19 cellular contexts compared by ENCODE assay signal in the genomic region with DNA sequence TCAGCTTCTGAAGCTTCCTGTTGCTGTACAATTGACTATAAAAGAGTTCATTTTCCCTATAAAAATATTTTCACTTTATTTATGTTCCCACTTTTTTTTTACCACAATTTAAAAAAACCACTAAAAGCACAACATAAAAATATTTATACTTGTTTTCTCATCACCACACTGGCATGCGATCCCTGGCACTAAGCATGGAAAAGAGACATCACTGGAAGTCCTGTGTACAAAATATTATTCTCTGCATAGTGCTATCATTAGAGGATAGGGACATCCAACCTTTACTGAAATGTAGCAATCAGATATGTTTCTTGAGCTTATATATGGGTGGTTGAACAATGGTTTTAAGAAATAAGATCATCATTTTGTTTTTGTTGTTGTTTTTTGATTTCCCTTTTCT.
"Had no signal": no experiment of that assay in that cellular context is flagged by ENCODE, and none has a peak within 500 bp of the region (broad histone marks: within the 10 kb centered on the region; RNA-seq: fewer than 3 reads in every experiment).

No MANE protein-coding gene starts in this region.

- H3K4me1 ChIP-seq: colonic mucosa, heart right ventricle, lower lobe of right lung, prostate gland had no signal

- DNase-seq: activated CD4-positive, alpha-beta T cell treated with anti-CD3 and anti-CD28 coated beads, Interleukin-2, amount 50 U/mL, for 48 hours; activated CD8-positive, alpha-beta memory T cell treated with anti-CD3 and anti-CD28 coated beads, Interleukin-2, amount 50 U/mL, for 48 hours; activated naive CD4-positive, alpha-beta T cell treated with Interleukin-2 at 50 U/mL for 16 hours; activated naive CD8-positive, alpha-beta T cell treated with anti-CD3 and anti-CD28 coated beads for 36 hours; activated T-cell treated with anti-CD3 and anti-CD28 coated beads, Interleukin-2, amount 50 U/mL, for 48 hours; amygdala; colonic mucosa; heart right ventricle; lower lobe of right lung; natural killer cell; ovary; stimulated activated CD4-positive, alpha-beta T cell treated with anti-CD3 and anti-CD28 coated beads, Interleukin-12 subunit alpha, Interleukin-12 subunit beta, amount 100 ng/mL, for 4 hours; substantia nigra; T1000; tibial artery had no signal

- H3K36me3 ChIP-seq: colonic mucosa, esophagus muscularis mucosa, heart right ventricle, lower lobe of right lung, ovary, prostate gland, tibial artery had no signal

- H3K27ac ChIP-seq: colonic mucosa, heart right ventricle, lower lobe of right lung, ovary, prostate gland, tibial artery had no signal

- FAIRE-seq: bronchial epithelial cell, keratinocyte had no signal

- H3K27me3 ChIP-seq: colonic mucosa, esophagus muscularis mucosa, ovary, tibial artery had no signal

- H3K9me3 ChIP-seq: colonic mucosa, esophagus muscularis mucosa, heart right ventricle, lower lobe of right lung, ovary, prostate gland, tibial artery had no signal

- H3K4me3 ChIP-seq: colonic mucosa, esophagus muscularis mucosa, heart right ventricle, lower lobe of right lung, ovary, prostate gland, tibial artery had no signal
